Comparison of ENCODE assay signal across 35 cellular contexts in the genomic region with DNA sequence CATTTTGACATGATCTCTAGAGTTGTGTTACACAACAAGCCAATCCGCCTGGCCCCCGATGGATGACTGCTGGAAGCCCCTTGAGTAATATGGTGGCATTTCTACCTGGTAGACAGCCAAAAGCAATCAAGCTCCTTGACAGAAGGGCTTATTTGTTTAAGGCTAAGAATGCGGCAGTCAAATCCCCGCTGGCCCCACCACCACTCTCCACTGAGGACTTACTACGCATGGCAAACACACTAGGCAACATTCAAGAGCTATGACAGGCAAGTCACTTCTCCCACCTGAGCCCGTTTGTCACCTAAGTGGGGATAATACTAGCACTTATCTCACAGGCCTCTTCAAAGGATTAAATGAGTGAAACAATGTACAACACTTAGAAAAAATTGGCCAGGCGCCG. TPM values are rescaled to one million over a fixed set of nuclear protein-coding genes. Genes with fewer than 3 reads are reported as not detected.
DNase-seq lines count a peak whose midpoint lies in the region; ATAC-seq, FAIRE-seq and TF ChIP-seq lines count a peak whose summit lies in the region.
"Had no signal": no experiment of that assay in that cellular context is flagged by ENCODE, and none has a peak within 500 bp of the region (broad histone marks: within the 10 kb centered on the region; RNA-seq: fewer than 3 reads in every experiment).

No MANE protein-coding gene starts in this region.

- H3K27me3 Mint-ChIP-seq in activated naive CD8-positive, alpha-beta T cell treated with anti-CD3 and anti-CD28 coated beads for 36 hours = no peaks in the 10 kb centered on the region
- H3K27me3 Mint-ChIP-seq in activated naive CD8-positive, alpha-beta T cell treated with anti-CD3 and anti-CD28 coated beads, Interleukin-2, amount 50 U/mL, for 24 hours = no peaks in the 10 kb centered on the region
- H3K27me3 Mint-ChIP-seq: activated B cell treated with CpG ODN at 0.5 μM for 24 hours; activated CD8-positive, alpha-beta memory T cell treated with anti-CD3 and anti-CD28 coated beads, Interleukin-2, amount 10 ng/mL, durations not matched to agents 7 days and 5 days; CD4-positive, alpha-beta memory T cell; dendritic cell treated with granulocyte-macrophage colony-stimulating factor and Interleukin-4, amounts not matched to agents 40 ng/mL and 50 ng/mL, for 4 days; stimulated activated naive B cell treated with anti-CD40 and anti-IgM and Interleukin-4, amounts not matched to agents 10 μg/mL and 1 μg/mL and 100 μg/mL, for 72 hours had no signal

- H3K27me3 ChIP-seq in lower lobe of right lung (ENCODE audit: low read depth) = no peaks in the 10 kb centered on the region
- H3K27me3 ChIP-seq: vagina had no signal

- no peaks in the 10 kb centered on the region for H3K9me3 Mint-ChIP-seq in activated naive CD8-positive, alpha-beta T cell treated with anti-CD3 and anti-CD28 coated beads for 36 hours
- no peaks in the 10 kb centered on the region for H3K9me3 Mint-ChIP-seq in activated naive CD8-positive, alpha-beta T cell treated with anti-CD3 and anti-CD28 coated beads, Interleukin-2, amount 50 U/mL, for 24 hours
- H3K9me3 Mint-ChIP-seq: activated T-cell treated with anti-CD3 and anti-CD28 coated beads, Interleukin-2, amount 50 U/mL, for 72 hours; CD4-positive, alpha-beta memory T cell; dendritic cell treated with granulocyte-macrophage colony-stimulating factor and Interleukin-4, amounts not matched to agents 40 ng/mL and 50 ng/mL, for 4 days; endodermal cell had no signal

- ATAC-seq in activated naive CD8-positive, alpha-beta T cell treated with anti-CD3 and anti-CD28 coated beads, Interleukin-2, amount 50 U/mL, for 24 hours = no peak
- ATAC-seq in lower lobe of right lung = peak; percentile 93
- ATAC-seq: A549; activated CD8-positive, alpha-beta memory T cell treated with anti-CD3 and anti-CD28 coated beads, Interleukin-2, amount 10 ng/mL, durations not matched to agents 7 days and 5 days; activated T-cell treated with anti-CD3 and anti-CD28 coated beads, Interleukin-2, amount 50 U/mL, for 72 hours; esophagus mucosa; HepG2; psoas muscle; stimulated activated naive B cell treated with anti-CD40 and anti-IgM and Interleukin-4, amounts not matched to agents 10 μg/mL and 1 μg/mL and 100 μg/mL, for 72 hours had no signal

- H3K4me3 ChIP-seq in lower lobe of right lung = no peak overlapping the region
- H3K4me3 ChIP-seq: A549, PC-9, psoas muscle, vagina had no signal

- DNase-seq in activated naive CD8-positive, alpha-beta T cell treated with anti-CD3 and anti-CD28 coated beads for 36 hours = no peak
- DNase-seq in activated naive CD8-positive, alpha-beta T cell treated with anti-CD3 and anti-CD28 coated beads, Interleukin-2, amount 50 U/mL, for 24 hours = no peak
- DNase-seq in NCI-H82 (lab: John Stamatoyannopoulos, UW) (peak; percentile 97), lower lobe of right lung (peak; percentile 80), SIG-M5 (lab: John Stamatoyannopoulos, UW) (no peak), foreskin melanocyte (no peak), frontal cortex (ENCODE audit: low spot score in 2 of 2) (no peak), CD1c-positive myeloid dendritic cell (ENCODE audit: extremely low spot score) (no peak)
- DNase-seq: activated B cell treated with CpG ODN at 0.5 μM for 24 hours; activated CD8-positive, alpha-beta memory T cell treated with anti-CD3 and anti-CD28 coated beads, Interleukin-2, amount 10 ng/mL, durations not matched to agents 7 days and 5 days; activated naive CD4-positive, alpha-beta T cell; activated T-cell treated with anti-CD3 and anti-CD28 coated beads, Interleukin-2, amount 50 U/mL, for 72 hours; AML-193; amygdala; CD4-positive, alpha-beta memory T cell; DMS79 treated with DMSO at 0.1 percent for 48 hours; endodermal cell; foreskin fibroblast; GF-D8; Kasumi-1; mesendoderm; MV-4-11; NCI-H1694; NCI-H446 treated with DMSO at 0.1 percent for 48 hours; NK-92 treated with Interleukin-12 subunit alpha and Interleukin-12 subunit beta, amount 100 ng/mL, for 24 hours; PC-9; psoas muscle; SHP77; stimulated activated naive B cell treated with anti-CD40 and anti-IgM and Interleukin-4, amounts not matched to agents 10 μg/mL and 1 μg/mL and 100 μg/mL, for 72 hours had no signal

- peaks cover 10% of the 10 kb centered on the region for H3K4me1 Mint-ChIP-seq in activated naive CD8-positive, alpha-beta T cell treated with anti-CD3 and anti-CD28 coated beads for 36 hours
- no peaks in the 10 kb centered on the region for H3K4me1 Mint-ChIP-seq in activated naive CD8-positive, alpha-beta T cell treated with anti-CD3 and anti-CD28 coated beads, Interleukin-2, amount 50 U/mL, for 24 hours
- H3K4me1 Mint-ChIP-seq: activated B cell treated with CpG ODN at 0.5 μM for 24 hours; activated CD8-positive, alpha-beta memory T cell treated with anti-CD3 and anti-CD28 coated beads, Interleukin-2, amount 10 ng/mL, durations not matched to agents 7 days and 5 days; endodermal cell; stimulated activated naive B cell treated with anti-CD40 and anti-IgM and Interleukin-4, amounts not matched to agents 10 μg/mL and 1 μg/mL and 100 μg/mL, for 72 hours had no signal

- peaks cover 9% of the 10 kb centered on the region for H3K36me3 Mint-ChIP-seq in activated naive CD8-positive, alpha-beta T cell treated with anti-CD3 and anti-CD28 coated beads for 36 hours
- H3K36me3 Mint-ChIP-seq in activated naive CD8-positive, alpha-beta T cell treated with anti-CD3 and anti-CD28 coated beads, Interleukin-2, amount 50 U/mL, for 24 hours (ENCODE audit: low read depth) = peaks cover 8% of the 10 kb centered on the region

- no peak overlapping the region for H3K4me3 Mint-ChIP-seq in activated naive CD8-positive, alpha-beta T cell treated with anti-CD3 and anti-CD28 coated beads for 36 hours
- H3K4me3 Mint-ChIP-seq in activated naive CD8-positive, alpha-beta T cell treated with anti-CD3 and anti-CD28 coated beads, Interleukin-2, amount 50 U/mL, for 24 hours = no peak overlapping the region
- H3K4me3 Mint-ChIP-seq: activated B cell treated with CpG ODN at 0.5 μM for 24 hours; activated CD8-positive, alpha-beta memory T cell treated with anti-CD3 and anti-CD28 coated beads, Interleukin-2, amount 10 ng/mL, durations not matched to agents 7 days and 5 days; activated T-cell treated with anti-CD3 and anti-CD28 coated beads, Interleukin-2, amount 50 U/mL, for 72 hours; CD4-positive, alpha-beta memory T cell; dendritic cell treated with granulocyte-macrophage colony-stimulating factor and Interleukin-4, amounts not matched to agents 40 ng/mL and 50 ng/mL, for 4 days; endodermal cell; stimulated activated naive B cell treated with anti-CD40 and anti-IgM and Interleukin-4, amounts not matched to agents 10 μg/mL and 1 μg/mL and 100 μg/mL, for 72 hours had no signal

- peaks cover 25% of the 10 kb centered on the region for H3K4me1 ChIP-seq in lower lobe of right lung
- H3K4me1 ChIP-seq: A549, psoas muscle, vagina had no signal

- H3K36me3 ChIP-seq in lower lobe of right lung = peaks cover 26% of the 10 kb centered on the region
- H3K36me3 ChIP-seq: vagina had no signal

- TF ChIP-seq CTCF in lower lobe of right lung (IDR thresholded peaks at IDR 0.05) = no peak

- H3K27ac Mint-ChIP-seq in activated naive CD8-positive, alpha-beta T cell treated with anti-CD3 and anti-CD28 coated beads for 36 hours = peak overlapping the region; percentile 35
- no peak overlapping the region for H3K27ac Mint-ChIP-seq in activated naive CD8-positive, alpha-beta T cell treated with anti-CD3 and anti-CD28 coated beads, Interleukin-2, amount 50 U/mL, for 24 hours
- H3K27ac Mint-ChIP-seq: activated B cell treated with CpG ODN at 0.5 μM for 24 hours; activated CD8-positive, alpha-beta memory T cell treated with anti-CD3 and anti-CD28 coated beads, Interleukin-2, amount 10 ng/mL, durations not matched to agents 7 days and 5 days; activated T-cell treated with anti-CD3 and anti-CD28 coated beads, Interleukin-2, amount 50 U/mL, for 72 hours; dendritic cell treated with granulocyte-macrophage colony-stimulating factor and Interleukin-4, amounts not matched to agents 40 ng/mL and 50 ng/mL, for 4 days; endodermal cell; stimulated activated naive B cell treated with anti-CD40 and anti-IgM and Interleukin-4, amounts not matched to agents 10 μg/mL and 1 μg/mL and 100 μg/mL, for 72 hours had no signal

- FAIRE-seq in frontal cortex (lab: Jason Lieb, UNC) = no peak
- FAIRE-seq: A549, H54 had no signal

- intact Hi-C loops in lower lobe of right lung (cut with DNase I) = no loop called here

- no peaks in the 10 kb centered on the region for H3K9me3 ChIP-seq in lower lobe of right lung
- H3K9me3 ChIP-seq: A549, psoas muscle, vagina had no signal

- peak overlapping the region; percentile 29 for H3K27ac ChIP-seq in lower lobe of right lung
- H3K27ac ChIP-seq: A549, PC-9, psoas muscle, vagina had no signal

RNA-seq across cellular contexts. Expression of a gene that starts 33.4 kb away (rescaled TPM):
- total RNA-seq in activated naive CD8-positive, alpha-beta T cell treated with anti-CD3 and anti-CD28 coated beads for 36 hours = 1 to 10 TPM; 5.8 to 6.7 TPM
- total RNA-seq in lower lobe of right lung (101 TPM), frontal cortex (16.3 TPM)

Comparison
In these comparisons a context has a peak if more than half of its experiments do, and no peak if none do; other contexts are left out.
1. DNase-seq: peak in NCI-H82 (single experiment) and lower lobe of right lung (single experiment); none in activated naive CD8-positive, alpha-beta T cell treated with anti-CD3 and anti-CD28 coated beads for 36 hours (single experiment), activated naive CD8-positive, alpha-beta T cell treated with anti-CD3 and anti-CD28 coated beads, Interleukin-2, amount 50 U/mL, for 24 hours (single experiment), SIG-M5 (single experiment), foreskin melanocyte (single experiment), frontal cortex (0 of 2) and CD1c-positive myeloid dendritic cell (single experiment).